In genomic region chr15:89087830-89088604, GRCh38 we compare ENCODE assay signal across 8 cellular contexts. TPM values are rescaled to one million over a fixed set of nuclear protein-coding genes. Genes with fewer than 3 reads are reported as not detected.
DNase-seq lines count a peak whose midpoint lies in the region; ATAC-seq and TF ChIP-seq lines count a peak whose summit lies in the region.

Gene ABHD2, plus strand, starts transcription at chr15:89088456. Its CDS starts 27,872 bp downstream, at chr15:89116328.

- H3K36me3 ChIP-seq in left lung = no peaks in the 10 kb centered on the region

- DNase-seq in C1 segment of cervical spinal cord (lab: John Stamatoyannopoulos, UW) = peak; percentile 76 to 100 (median 98)
- DNase-seq in NCI-H748 treated with DMSO at 0.1 percent for 48 hours (lab: John Stamatoyannopoulos, UW) = peak; percentile 95
- DNase-seq in activated CD4-positive, alpha-beta T cell treated with anti-CD3 and anti-CD28 coated beads, Interleukin-2, amount 50 U/mL, for 24 hours (ENCODE audit: low read depth in 1 of 2, low spot score in 1 of 2) = peak; percentile 97 to 99
- DNase-seq in dedifferentiated amniotic fluid mesenchymal stem cell (ENCODE audit: extremely low spot score) = peak; percentile 100
- peak; percentile 97 to 99 for DNase-seq in left lung
- DNase-seq in stimulated activated CD4-positive, alpha-beta T cell treated with anti-CD3 and anti-CD28 coated beads, Interleukin-4, amount 100 ng/mL, for 1 hour = peak; percentile 96

- H3K27ac ChIP-seq in left lung = peak within 1 kb of the TSS; percentile 84 to 90

- intact Hi-C loops in left lung (cut with DNase I) = no loop called here

- H3K4me3 ChIP-seq in left lung = peak within 1 kb of the TSS; percentile 79 to 85

- no peak for TF ChIP-seq CTCF in left lung (IDR thresholded peaks at IDR 0.05)

- ATAC-seq in GM19372 (IDR thresholded peaks at IDR 0.05; ENCODE audit: low read depth, unreplicated experiment) = peak; percentile 95
- peak; percentile 87 for ATAC-seq in HG03558 (IDR thresholded peaks at IDR 0.05; ENCODE audit: extremely low read depth, unreplicated experiment)
- peak; percentile 90 for ATAC-seq in left lung

- H3K27me3 ChIP-seq in left lung = no peaks in the 10 kb centered on the region

- no peaks in the 10 kb centered on the region for H3K9me3 ChIP-seq in left lung

- peaks cover 18 to 50% of the 10 kb centered on the region in 2 donors for H3K4me1 ChIP-seq in left lung

RNA-seq across cellular contexts. Expression of gene ABHD2, which starts in this region (rescaled TPM):
- 100 to 1,000 TPM; 214 to 231 TPM for total RNA-seq in left lung

Comparison
In these comparisons a context has a peak if more than half of its experiments do, and no peak if none do; other contexts are left out.
1. Peak in every context shown above with its lines: DNase-seq, ATAC-seq, H3K4me3 ChIP-seq and H3K27ac ChIP-seq.